Comparison of ENCODE assay signal across 18 cellular contexts in the genomic region with DNA sequence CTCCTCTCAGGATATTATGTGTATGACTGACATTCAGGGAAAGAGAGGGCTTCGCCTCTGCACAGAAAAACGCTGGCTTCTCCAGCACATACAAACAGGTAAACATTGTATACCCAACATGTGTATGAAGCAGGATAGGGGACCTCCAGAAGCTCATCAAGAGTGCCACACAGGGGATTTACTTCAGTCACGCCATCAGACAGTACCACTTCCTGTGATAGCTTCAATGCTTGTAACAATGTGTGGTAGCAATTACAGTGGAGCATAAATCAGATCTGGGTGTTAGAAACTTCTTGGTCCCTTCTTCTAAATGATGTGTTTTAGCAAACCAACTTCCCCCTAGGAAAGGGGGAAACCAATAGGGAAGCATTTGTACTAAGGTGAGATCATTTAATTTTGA.
DNase-seq lines count a peak whose midpoint lies in the region; ATAC-seq and TF ChIP-seq lines count a peak whose summit lies in the region.
"Had no signal": no experiment of that assay in that cellular context is flagged by ENCODE, and none has a peak within 500 bp of the region (broad histone marks: within the 10 kb centered on the region; RNA-seq: fewer than 3 reads in every experiment).

No MANE protein-coding gene starts in this region.

- H3K27ac Mint-ChIP-seq in activated CD8-positive, alpha-beta T cell treated with anti-CD3 and anti-CD28 coated beads, Interleukin-2, amount 10 ng/mL, durations not matched to agents 7 days and 5 days = no peak overlapping the region
- no peak overlapping the region for H3K27ac Mint-ChIP-seq in mesothelial cell of epicardium
- H3K27ac Mint-ChIP-seq: activated T-helper 2 cell treated with anti-CD3 and anti-CD28 coated beads, Interferon-gamma antibody, Interleukin-2, Interleukin-4, amounts not matched to agents 10 μg/mL and 5 μg/mL and 100 μg/mL, durations not matched to agents 14 hours and 24 hours and 36 hours had no signal

- POLR2A ChIA-PET in activated CD8-positive, alpha-beta T cell treated with anti-CD3 and anti-CD28 coated beads, Interleukin-2, amount 10 ng/mL, durations not matched to agents 7 days and 5 days (lab: Charles Lee) = interaction anchor here (2.1 kb wide), 1 partner anchor 20 kb away, joined by 14 read pairs; no protein-coding TSS in a partner anchor

- peaks cover 8% of the 10 kb centered on the region for H3K4me1 ChIP-seq in BLaER1
- peaks cover 29% of the 10 kb centered on the region for H3K4me1 ChIP-seq in BE2C
- H3K4me1 ChIP-seq: psoas muscle, transverse colon had no signal

- peak overlapping the region; percentile 13; the same call in 1 of the 2 replicates for H3K4me2 ChIP-seq in BLaER1
- H3K4me2 ChIP-seq: PC-9 had no signal

- H3K4me3 Mint-ChIP-seq in activated CD8-positive, alpha-beta T cell treated with anti-CD3 and anti-CD28 coated beads, Interleukin-2, amount 10 ng/mL, durations not matched to agents 7 days and 5 days = no peak overlapping the region
- H3K4me3 Mint-ChIP-seq in mesothelial cell of epicardium = no peak overlapping the region

- CTCF ChIA-PET in activated CD8-positive, alpha-beta T cell treated with anti-CD3 and anti-CD28 coated beads, Interleukin-2, amount 10 ng/mL, durations not matched to agents 7 days and 5 days (lab: Charles Lee) = interaction anchor here (0.6 to 1.6 kb wide), 5 partner anchors 9 to 251 kb away, joined by 3 to 5 read pairs (median 3); no protein-coding TSS in a partner anchor

- H3K9me3 ChIP-seq in BLaER1 = no peaks in the 10 kb centered on the region
- H3K9me3 ChIP-seq in BE2C = no peaks in the 10 kb centered on the region
- H3K9me3 ChIP-seq: psoas muscle, transverse colon had no signal

- ATAC-seq in GM18861 (IDR thresholded peaks at IDR 0.05; ENCODE audit: unreplicated experiment) (peak; percentile 67), HG03097 (IDR thresholded peaks at IDR 0.05; ENCODE audit: low FRiP score, unreplicated experiment) (peak; percentile 62), GM21526 (IDR thresholded peaks at IDR 0.05; ENCODE audit: low FRiP score, unreplicated experiment) (no peak)
- peak; percentile 79 for ATAC-seq in activated CD8-positive, alpha-beta T cell treated with anti-CD3 and anti-CD28 coated beads, Interleukin-2, amount 10 ng/mL, durations not matched to agents 7 days and 5 days
- ATAC-seq: foreskin keratinocyte had no signal

- H4K20me1 ChIP-seq in BLaER1 = no peaks in the 10 kb centered on the region

- no peaks in the 10 kb centered on the region for H3K9me3 Mint-ChIP-seq in activated CD8-positive, alpha-beta T cell treated with anti-CD3 and anti-CD28 coated beads, Interleukin-2, amount 10 ng/mL, durations not matched to agents 7 days and 5 days (ENCODE audit: insufficient read depth)
- H3K9me3 Mint-ChIP-seq in mesothelial cell of epicardium = no peaks in the 10 kb centered on the region
- H3K9me3 Mint-ChIP-seq: activated T-helper 2 cell treated with anti-CD3 and anti-CD28 coated beads, Interferon-gamma antibody, Interleukin-2, Interleukin-4, amounts not matched to agents 10 μg/mL and 5 μg/mL and 100 μg/mL, durations not matched to agents 14 hours and 24 hours and 36 hours had no signal

- H3K27me3 Mint-ChIP-seq in activated CD8-positive, alpha-beta T cell treated with anti-CD3 and anti-CD28 coated beads, Interleukin-2, amount 10 ng/mL, durations not matched to agents 7 days and 5 days (ENCODE audit: low read depth) = no peaks in the 10 kb centered on the region
- H3K27me3 Mint-ChIP-seq in mesothelial cell of epicardium (ENCODE audit: low read depth) = no peaks in the 10 kb centered on the region

- TF ChIP-seq CTCF in mesothelial cell of epicardium (IDR thresholded peaks at IDR 0.05; ENCODE audit: unreplicated experiment) (no peak), BE2C (IDR thresholded peaks at IDR 0.05; ENCODE audit: low read depth, low read length) (no peak)

- H3K4me3 ChIP-seq in BLaER1 = no peak overlapping the region
- no peak overlapping the region for H3K4me3 ChIP-seq in BE2C (ENCODE audit: low read depth, low read length)
- H3K4me3 ChIP-seq: PC-9, psoas muscle, transverse colon had no signal

- no peaks in the 10 kb centered on the region for H3K36me3 Mint-ChIP-seq in activated CD8-positive, alpha-beta T cell treated with anti-CD3 and anti-CD28 coated beads, Interleukin-2, amount 10 ng/mL, durations not matched to agents 7 days and 5 days (ENCODE audit: low read depth)
- no peaks in the 10 kb centered on the region for H3K36me3 Mint-ChIP-seq in mesothelial cell of epicardium

- H3K27ac ChIP-seq in BLaER1 = no peak overlapping the region
- H3K27ac ChIP-seq: foreskin keratinocyte, PC-9, psoas muscle, transverse colon had no signal

- no peaks in the 10 kb centered on the region for H3K36me3 ChIP-seq in BLaER1
- H3K36me3 ChIP-seq in BE2C = no peaks in the 10 kb centered on the region; the same call in 1 of the 2 replicates
- H3K36me3 ChIP-seq: transverse colon had no signal

- H3K9ac ChIP-seq in BLaER1 = no peak overlapping the region

- H3K27me3 ChIP-seq in BLaER1 = no peaks in the 10 kb centered on the region
- H3K27me3 ChIP-seq in BE2C = no peaks in the 10 kb centered on the region
- H3K27me3 ChIP-seq: foreskin keratinocyte, transverse colon had no signal

- peaks cover 23% of the 10 kb centered on the region for H3K4me1 Mint-ChIP-seq in activated CD8-positive, alpha-beta T cell treated with anti-CD3 and anti-CD28 coated beads, Interleukin-2, amount 10 ng/mL, durations not matched to agents 7 days and 5 days (ENCODE audit: low read depth)
- H3K4me1 Mint-ChIP-seq in mesothelial cell of epicardium = peaks cover 30% of the 10 kb centered on the region

- peak; percentile 47 for DNase-seq in activated CD8-positive, alpha-beta T cell treated with anti-CD3 and anti-CD28 coated beads, Interleukin-2, amount 10 ng/mL, durations not matched to agents 7 days and 5 days
- no peak for DNase-seq in mesothelial cell of epicardium (ENCODE audit: low spot score in 2 of 2, unreplicated experiment in 2 of 2)
- DNase-seq in NCI-H748 (lab: John Stamatoyannopoulos, UW; ENCODE audit: unreplicated experiment) = no peak
- no peak for DNase-seq in BE2C
- DNase-seq: foreskin keratinocyte; H7; IMR-90; NCI-H1105 treated with DMSO at 0.1 percent for 48 hours; NCI-H2227 treated with DMSO at 0.1 percent for 48 hours; PC-9; psoas muscle; stimulated activated CD8-positive, alpha-beta memory T cell treated with anti-CD3 and anti-CD28 coated beads, Interleukin-4, amount 100 ng/mL, for 48 hours; transverse colon had no signal
